In genomic region chr2:54606393-54606973, GRCh38 we compare ENCODE assay signal across 9 cellular contexts.
DNase-seq lines count a peak whose midpoint lies in the region; ATAC-seq and TF ChIP-seq lines count a peak whose summit lies in the region.
"Had no signal": no experiment of that assay in that cellular context is flagged by ENCODE, and none has a peak within 500 bp of the region (broad histone marks: within the 10 kb centered on the region; RNA-seq: fewer than 3 reads in every experiment).

No MANE protein-coding gene starts in this region.

- no peaks in the 10 kb centered on the region for H3K27me3 Mint-ChIP-seq in activated T-helper 1 cell treated with anti-CD3 and anti-CD28 coated beads, Interleukin-12 subunit alpha, Interleukin-12 subunit beta, Interleukin-2, Interleukin-4 antibody, amounts not matched to agents 30 ng/mL and 10 ng/mL and 1 ng/mL, durations not matched to agents 14 hours and 24 hours and 36 hours (ENCODE audit: insufficient read depth)

- in situ Hi-C loops in HAP-1 (cut with MboI; ENCODE audit: low sequenced_read_pairs), result no loop called here

- WGBS in sigmoid colon, 2 donors, result 55 to 78% methylated on average over 12 of the region's 12 CpGs

- H3K4me3 ChIP-seq in left ventricle myocardium inferior (no peak overlapping the region), sigmoid colon (no peak overlapping the region), HAP-1 (no peak overlapping the region)

- TF ChIP-seq EP300 in sigmoid colon (IDR thresholded peaks at IDR 0.05), result no peak

- H3K4me1 ChIP-seq in left ventricle myocardium inferior (peaks cover 99% of the 10 kb centered on the region), sigmoid colon (peaks cover 0 to 66% (median 53%) of the 10 kb centered on the region in 4 donors), HAP-1 (no peaks in the 10 kb centered on the region)

- peaks cover 9% of the 10 kb centered on the region for H3K36me3 Mint-ChIP-seq in activated T-helper 1 cell treated with anti-CD3 and anti-CD28 coated beads, Interleukin-12 subunit alpha, Interleukin-12 subunit beta, Interleukin-2, Interleukin-4 antibody, amounts not matched to agents 30 ng/mL and 10 ng/mL and 1 ng/mL, durations not matched to agents 14 hours and 24 hours and 36 hours (ENCODE audit: low read depth)

- ATAC-seq in GM18511 (IDR thresholded peaks at IDR 0.05; ENCODE audit: unreplicated experiment), result no peak

- peak overlapping the region; percentile 85 for H3K27ac Mint-ChIP-seq in activated T-helper 1 cell treated with anti-CD3 and anti-CD28 coated beads, Interleukin-12 subunit alpha, Interleukin-12 subunit beta, Interleukin-2, Interleukin-4 antibody, amounts not matched to agents 30 ng/mL and 10 ng/mL and 1 ng/mL, durations not matched to agents 14 hours and 24 hours and 36 hours

- H3K4me1 Mint-ChIP-seq in activated T-helper 1 cell treated with anti-CD3 and anti-CD28 coated beads, Interleukin-12 subunit alpha, Interleukin-12 subunit beta, Interleukin-2, Interleukin-4 antibody, amounts not matched to agents 30 ng/mL and 10 ng/mL and 1 ng/mL, durations not matched to agents 14 hours and 24 hours and 36 hours (ENCODE audit: low read depth), result peaks cover 83% of the 10 kb centered on the region

- H3K4me3 Mint-ChIP-seq in activated T-helper 1 cell treated with anti-CD3 and anti-CD28 coated beads, Interleukin-12 subunit alpha, Interleukin-12 subunit beta, Interleukin-2, Interleukin-4 antibody, amounts not matched to agents 30 ng/mL and 10 ng/mL and 1 ng/mL, durations not matched to agents 14 hours and 24 hours and 36 hours, result peak overlapping the region; percentile 61

- intact Hi-C loops in activated T-helper 1 cell treated with anti-CD3 and anti-CD28 coated beads, Interleukin-12 subunit alpha, Interleukin-12 subunit beta, Interleukin-2, Interleukin-4 antibody, amounts not matched to agents 30 ng/mL and 10 ng/mL and 1 ng/mL, durations not matched to agents 14 hours and 24 hours and 36 hours (cut with micrococcal nuclease), result loop anchor here (1.0 to 5.0 kb wide), 5 partner anchors 9 to 66 kb away; no protein-coding TSS in a partner anchor
- intact Hi-C loops in left ventricle myocardium inferior (cut with micrococcal nuclease) (no loop called here), sigmoid colon (cut with DNase I) (no loop called here)

- H3K27me3 ChIP-seq in left ventricle myocardium inferior (ENCODE audit: low read depth), result no peaks in the 10 kb centered on the region
- H3K27me3 ChIP-seq in sigmoid colon, result no peaks in the 10 kb centered on the region
- H3K27me3 ChIP-seq in HAP-1 (ENCODE audit: low read depth), result no peaks in the 10 kb centered on the region

- H3K9me3 ChIP-seq in left ventricle myocardium inferior (replicated peaks), result no peaks in the 10 kb centered on the region
- H3K9me3 ChIP-seq in sigmoid colon, result no peaks in the 10 kb centered on the region
- H3K9me3 ChIP-seq in HAP-1, result no peaks in the 10 kb centered on the region

- no peak for TF ChIP-seq POLR2A in sigmoid colon (IDR thresholded peaks at IDR 0.05)

- H3K36me3 ChIP-seq in left ventricle myocardium inferior, result no peaks in the 10 kb centered on the region
- no peaks in the 10 kb centered on the region for H3K36me3 ChIP-seq in sigmoid colon
- H3K36me3 ChIP-seq in HAP-1 (replicated peaks), result no peaks in the 10 kb centered on the region

- peak; percentile 25 for DNase-seq in NCI-H187 treated with DMSO at 0.1 percent for 48 hours (lab: John Stamatoyannopoulos, UW)
- no peak for DNase-seq in activated T-helper 1 cell treated with anti-CD3 and anti-CD28 coated beads, Interleukin-12 subunit alpha, Interleukin-12 subunit beta, Interleukin-2, Interleukin-4 antibody, amounts not matched to agents 30 ng/mL and 10 ng/mL and 1 ng/mL, durations not matched to agents 14 hours and 24 hours and 36 hours (ENCODE audit: low spot score)
- peak; percentile 55 for DNase-seq in left ventricle myocardium inferior
- peak; percentile 43 to 59 for DNase-seq in stimulated activated CD4-positive, alpha-beta T cell treated with anti-CD3 and anti-CD28 coated beads, Interleukin-4, amount 100 ng/mL, for 4 hours
- no peak for DNase-seq in sigmoid colon
- DNase-seq in HAP-1 (ENCODE audit: low spot score in 2 of 2), result no peak
- DNase-seq: foreskin melanocyte, NCI-H1105 had no signal

- no peaks in the 10 kb centered on the region for H3K9me3 Mint-ChIP-seq in activated T-helper 1 cell treated with anti-CD3 and anti-CD28 coated beads, Interleukin-12 subunit alpha, Interleukin-12 subunit beta, Interleukin-2, Interleukin-4 antibody, amounts not matched to agents 30 ng/mL and 10 ng/mL and 1 ng/mL, durations not matched to agents 14 hours and 24 hours and 36 hours

- H3K27ac ChIP-seq in left ventricle myocardium inferior (replicated peaks) (peak overlapping the region; percentile 80), sigmoid colon (peak overlapping the region in 1 of 4 donors; percentile 17)

- TF ChIP-seq CTCF in left ventricle myocardium inferior (IDR thresholded peaks at IDR 0.05; ENCODE audit: borderline replicate concordance), result no peak
- no peak for TF ChIP-seq CTCF in sigmoid colon (IDR thresholded peaks at IDR 0.05)

Comparison
In these comparisons a context has a peak if more than half of its experiments do, and no peak if none do; other contexts are left out.
1. DNase-seq: peak in NCI-H187 treated with DMSO at 0.1 percent for 48 hours (single experiment), left ventricle myocardium inferior (single experiment) and stimulated activated CD4-positive, alpha-beta T cell treated with anti-CD3 and anti-CD28 coated beads, Interleukin-4, amount 100 ng/mL, for 4 hours (2 of 2); none in activated T-helper 1 cell treated with anti-CD3 and anti-CD28 coated beads, Interleukin-12 subunit alpha, Interleukin-12 subunit beta, Interleukin-2, Interleukin-4 antibody, amounts not matched to agents 30 ng/mL and 10 ng/mL and 1 ng/mL, durations not matched to agents 14 hours and 24 hours and 36 hours (single experiment), sigmoid colon (single experiment) and HAP-1 (0 of 2).